ENCODE assay signal across 1 cellular context in the genomic region with DNA sequence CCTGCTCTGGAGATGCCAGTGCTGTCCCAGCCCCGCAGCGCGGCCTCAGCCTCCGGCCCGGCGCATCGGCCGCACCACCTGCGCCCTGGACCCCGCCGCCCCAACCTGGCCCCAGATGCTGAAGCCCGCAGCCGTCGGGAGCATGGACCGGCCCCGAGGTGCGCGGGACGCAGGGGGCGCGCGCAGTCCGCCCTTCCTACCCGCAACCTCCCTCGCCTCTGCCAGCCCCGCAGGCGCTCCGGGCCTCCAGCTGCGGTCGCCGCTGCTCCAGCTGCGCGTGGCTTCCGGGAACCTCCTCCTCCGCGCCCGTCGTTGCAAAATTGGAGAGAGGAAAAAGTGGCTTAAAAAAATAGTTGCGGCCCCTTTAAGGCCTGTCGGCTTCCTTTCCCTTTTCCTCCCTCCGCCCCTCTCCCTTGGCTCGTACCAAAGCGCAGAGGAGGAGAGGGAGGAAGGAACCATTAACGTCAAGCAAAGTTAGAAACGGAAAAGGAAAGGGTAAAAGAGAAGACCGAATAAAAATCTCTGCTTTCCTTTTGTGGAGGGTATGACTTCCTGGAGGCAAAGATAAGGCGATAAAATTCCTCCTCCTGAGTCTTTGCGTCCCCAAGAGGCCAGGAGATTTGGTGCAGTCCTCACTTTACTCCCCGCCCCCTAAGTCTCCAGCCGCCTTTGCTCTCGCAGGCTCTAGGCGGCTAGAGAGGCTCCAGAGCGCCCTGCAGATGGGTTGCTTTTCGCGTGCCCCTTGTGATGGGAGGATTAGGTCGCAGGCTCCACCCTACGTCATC.
A peak's percentile ranks its signal among the peaks of the same experiment; 100 is the strongest.
TF ChIP-seq lines count a peak whose summit lies in the region.

A gene with protein sequence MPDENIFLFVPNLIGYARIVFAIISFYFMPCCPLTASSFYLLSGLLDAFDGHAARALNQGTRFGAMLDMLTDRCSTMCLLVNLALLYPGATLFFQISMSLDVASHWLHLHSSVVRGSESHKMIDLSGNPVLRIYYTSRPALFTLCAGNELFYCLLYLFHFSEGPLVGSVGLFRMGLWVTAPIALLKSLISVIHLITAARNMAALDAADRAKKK (minus strand): TSS at position 343 of the 785 bp plus-strand sequence. CDS start 369 bp downstream, outside the sequence.

TF ChIP-seq in WTC11, 78 proteins besides CTCF, POLR2A, EP300 and RAD21 (continued from another document and continues in another):
- TF ChIP-seq, protein P1, sequence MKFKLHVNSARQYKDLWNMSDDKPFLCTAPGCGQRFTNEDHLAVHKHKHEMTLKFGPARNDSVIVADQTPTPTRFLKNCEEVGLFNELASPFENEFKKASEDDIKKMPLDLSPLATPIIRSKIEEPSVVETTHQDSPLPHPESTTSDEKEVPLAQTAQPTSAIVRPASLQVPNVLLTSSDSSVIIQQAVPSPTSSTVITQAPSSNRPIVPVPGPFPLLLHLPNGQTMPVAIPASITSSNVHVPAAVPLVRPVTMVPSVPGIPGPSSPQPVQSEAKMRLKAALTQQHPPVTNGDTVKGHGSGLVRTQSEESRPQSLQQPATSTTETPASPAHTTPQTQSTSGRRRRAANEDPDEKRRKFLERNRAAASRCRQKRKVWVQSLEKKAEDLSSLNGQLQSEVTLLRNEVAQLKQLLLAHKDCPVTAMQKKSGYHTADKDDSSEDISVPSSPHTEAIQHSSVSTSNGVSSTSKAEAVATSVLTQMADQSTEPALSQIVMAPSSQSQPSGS (CRISPR knock-in tag; IDR thresholded peaks at IDR 0.05; ENCODE audit: borderline replicate concordance, low read depth) = no peak
- TF ChIP-seq FOXJ3 (CRISPR knock-in tag; IDR thresholded peaks at IDR 0.05; ENCODE audit: borderline replicate concordance) (no peak), ZBTB21 (CRISPR knock-in tag; IDR thresholded peaks at IDR 0.05; ENCODE audit: borderline replicate concordance) (no peak), SMAD3 (CRISPR knock-in tag; IDR thresholded peaks at IDR 0.05; ENCODE audit: borderline replicate concordance) (no peak), ZNF671 (CRISPR knock-in tag; IDR thresholded peaks at IDR 0.05) (no peak), ZNF138 (CRISPR knock-in tag; conservative IDR thresholded peaks at IDR 0.05) (no peak), NR3C1 (CRISPR knock-in tag; conservative IDR thresholded peaks at IDR 0.05; ENCODE audit: low read depth) (no peak), ZNF232 (CRISPR knock-in tag; IDR thresholded peaks at IDR 0.05) (no peak), ELF4 (CRISPR knock-in tag; IDR thresholded peaks at IDR 0.05; ENCODE audit: low read depth) (no peak), TEAD1 (CRISPR knock-in tag; IDR thresholded peaks at IDR 0.05) (peak; percentile 12; the same call in 1 of the 2 replicates), CREB1 (CRISPR knock-in tag; IDR thresholded peaks at IDR 0.05) (no peak; the same call in 1 of the 2 replicates), SMAD4 (CRISPR knock-in tag; IDR thresholded peaks at IDR 0.05) (no peak), ZNF219 (CRISPR knock-in tag; IDR thresholded peaks at IDR 0.05; ENCODE audit: borderline replicate concordance) (no peak), NFYB (CRISPR knock-in tag; conservative IDR thresholded peaks at IDR 0.05; ENCODE audit: low read depth) (no peak), ZNF396 (CRISPR knock-in tag; IDR thresholded peaks at IDR 0.05; ENCODE audit: borderline replicate concordance) (no peak), MXD4 (CRISPR knock-in tag; IDR thresholded peaks at IDR 0.05; ENCODE audit: borderline replicate concordance) (no peak), ZNF263 (CRISPR knock-in tag; IDR thresholded peaks at IDR 0.05; ENCODE audit: low read depth) (no peak), CBFB (CRISPR knock-in tag; IDR thresholded peaks at IDR 0.05; ENCODE audit: low read depth) (peak; percentile 62; the same call in 1 of the 2 replicates), FOXP1 (CRISPR knock-in tag; IDR thresholded peaks at IDR 0.05; ENCODE audit: borderline replicate concordance) (peak; percentile 66; the same call in 1 of the 2 replicates), JUN (CRISPR knock-in tag; IDR thresholded peaks at IDR 0.05) (peak; percentile 70; the same call in 1 of the 2 replicates), JAZF1 (CRISPR knock-in tag; IDR thresholded peaks at IDR 0.05) (no peak), GRHL2 (CRISPR knock-in tag; IDR thresholded peaks at IDR 0.05; ENCODE audit: insufficient replicate concordance, severe bottlenecking) (no peak), GABPB1 (CRISPR knock-in tag; IDR thresholded peaks at IDR 0.05) (peak; percentile 65; the same call in 1 of the 2 replicates)
- TF ChIP-seq, protein P2, sequence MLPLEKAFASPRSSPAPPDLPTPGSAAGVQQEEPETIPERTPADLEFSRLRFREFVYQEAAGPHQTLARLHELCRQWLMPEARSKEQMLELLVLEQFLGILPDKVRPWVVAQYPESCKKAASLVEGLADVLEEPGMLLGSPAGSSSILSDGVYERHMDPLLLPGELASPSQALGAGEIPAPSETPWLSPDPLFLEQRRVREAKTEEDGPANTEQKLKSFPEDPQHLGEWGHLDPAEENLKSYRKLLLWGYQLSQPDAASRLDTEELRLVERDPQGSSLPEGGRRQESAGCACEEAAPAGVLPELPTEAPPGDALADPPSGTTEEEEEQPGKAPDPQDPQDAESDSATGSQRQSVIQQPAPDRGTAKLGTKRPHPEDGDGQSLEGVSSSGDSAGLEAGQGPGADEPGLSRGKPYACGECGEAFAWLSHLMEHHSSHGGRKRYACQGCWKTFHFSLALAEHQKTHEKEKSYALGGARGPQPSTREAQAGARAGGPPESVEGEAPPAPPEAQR (CRISPR knock-in tag; IDR thresholded peaks at IDR 0.05) = no peak
- TF ChIP-seq, protein P3, sequence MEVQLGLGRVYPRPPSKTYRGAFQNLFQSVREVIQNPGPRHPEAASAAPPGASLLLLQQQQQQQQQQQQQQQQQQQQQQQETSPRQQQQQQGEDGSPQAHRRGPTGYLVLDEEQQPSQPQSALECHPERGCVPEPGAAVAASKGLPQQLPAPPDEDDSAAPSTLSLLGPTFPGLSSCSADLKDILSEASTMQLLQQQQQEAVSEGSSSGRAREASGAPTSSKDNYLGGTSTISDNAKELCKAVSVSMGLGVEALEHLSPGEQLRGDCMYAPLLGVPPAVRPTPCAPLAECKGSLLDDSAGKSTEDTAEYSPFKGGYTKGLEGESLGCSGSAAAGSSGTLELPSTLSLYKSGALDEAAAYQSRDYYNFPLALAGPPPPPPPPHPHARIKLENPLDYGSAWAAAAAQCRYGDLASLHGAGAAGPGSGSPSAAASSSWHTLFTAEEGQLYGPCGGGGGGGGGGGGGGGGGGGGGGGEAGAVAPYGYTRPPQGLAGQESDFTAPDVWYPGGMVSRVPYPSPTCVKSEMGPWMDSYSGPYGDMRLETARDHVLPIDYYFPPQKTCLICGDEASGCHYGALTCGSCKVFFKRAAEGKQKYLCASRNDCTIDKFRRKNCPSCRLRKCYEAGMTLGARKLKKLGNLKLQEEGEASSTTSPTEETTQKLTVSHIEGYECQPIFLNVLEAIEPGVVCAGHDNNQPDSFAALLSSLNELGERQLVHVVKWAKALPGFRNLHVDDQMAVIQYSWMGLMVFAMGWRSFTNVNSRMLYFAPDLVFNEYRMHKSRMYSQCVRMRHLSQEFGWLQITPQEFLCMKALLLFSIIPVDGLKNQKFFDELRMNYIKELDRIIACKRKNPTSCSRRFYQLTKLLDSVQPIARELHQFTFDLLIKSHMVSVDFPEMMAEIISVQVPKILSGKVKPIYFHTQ (CRISPR knock-in tag; IDR thresholded peaks at IDR 0.05) = no peak
- TF ChIP-seq, protein P4, sequence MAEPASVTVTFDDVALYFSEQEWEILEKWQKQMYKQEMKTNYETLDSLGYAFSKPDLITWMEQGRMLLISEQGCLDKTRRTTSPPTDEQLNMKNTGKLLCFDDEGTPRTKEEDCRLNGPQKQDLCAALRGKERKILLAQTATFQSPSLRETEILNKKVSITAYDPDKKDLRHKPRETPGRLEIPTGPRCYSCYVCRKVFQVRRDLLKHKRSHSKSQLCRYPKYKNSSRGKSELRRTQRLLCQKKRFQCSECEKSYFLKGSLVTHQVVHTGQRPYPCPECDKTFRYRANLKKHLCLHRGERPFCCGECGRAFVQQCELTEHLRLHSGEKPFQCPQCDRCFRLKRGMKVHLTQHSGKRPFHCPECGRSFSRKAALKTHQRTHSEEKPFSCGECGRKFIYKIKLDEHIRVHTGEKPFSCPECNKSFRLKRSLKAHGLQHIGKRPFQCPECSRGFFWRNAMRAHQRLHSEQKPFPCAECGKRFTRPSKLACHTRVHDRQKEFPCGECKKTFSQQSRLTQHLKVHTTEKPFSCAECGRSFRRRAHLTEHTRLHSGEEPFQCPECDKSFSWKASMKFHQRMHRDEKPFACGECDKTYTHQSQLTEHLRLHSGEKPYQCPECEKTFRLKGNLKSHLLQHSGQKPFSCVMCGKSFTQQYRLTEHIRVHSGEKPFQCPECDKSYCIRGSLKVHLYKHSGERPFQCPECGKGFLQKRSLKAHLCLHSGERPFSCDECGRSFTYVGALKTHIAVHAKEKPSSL (CRISPR knock-in tag; conservative IDR thresholded peaks at IDR 0.05) = no peak
- TF ChIP-seq, protein P5, sequence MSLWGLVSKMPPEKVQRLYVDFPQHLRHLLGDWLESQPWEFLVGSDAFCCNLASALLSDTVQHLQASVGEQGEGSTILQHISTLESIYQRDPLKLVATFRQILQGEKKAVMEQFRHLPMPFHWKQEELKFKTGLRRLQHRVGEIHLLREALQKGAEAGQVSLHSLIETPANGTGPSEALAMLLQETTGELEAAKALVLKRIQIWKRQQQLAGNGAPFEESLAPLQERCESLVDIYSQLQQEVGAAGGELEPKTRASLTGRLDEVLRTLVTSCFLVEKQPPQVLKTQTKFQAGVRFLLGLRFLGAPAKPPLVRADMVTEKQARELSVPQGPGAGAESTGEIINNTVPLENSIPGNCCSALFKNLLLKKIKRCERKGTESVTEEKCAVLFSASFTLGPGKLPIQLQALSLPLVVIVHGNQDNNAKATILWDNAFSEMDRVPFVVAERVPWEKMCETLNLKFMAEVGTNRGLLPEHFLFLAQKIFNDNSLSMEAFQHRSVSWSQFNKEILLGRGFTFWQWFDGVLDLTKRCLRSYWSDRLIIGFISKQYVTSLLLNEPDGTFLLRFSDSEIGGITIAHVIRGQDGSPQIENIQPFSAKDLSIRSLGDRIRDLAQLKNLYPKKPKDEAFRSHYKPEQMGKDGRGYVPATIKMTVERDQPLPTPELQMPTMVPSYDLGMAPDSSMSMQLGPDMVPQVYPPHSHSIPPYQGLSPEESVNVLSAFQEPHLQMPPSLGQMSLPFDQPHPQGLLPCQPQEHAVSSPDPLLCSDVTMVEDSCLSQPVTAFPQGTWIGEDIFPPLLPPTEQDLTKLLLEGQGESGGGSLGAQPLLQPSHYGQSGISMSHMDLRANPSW (CRISPR knock-in tag; conservative IDR thresholded peaks at IDR 0.05; ENCODE audit: low read depth) = no peak
- TF ChIP-seq, protein P6, sequence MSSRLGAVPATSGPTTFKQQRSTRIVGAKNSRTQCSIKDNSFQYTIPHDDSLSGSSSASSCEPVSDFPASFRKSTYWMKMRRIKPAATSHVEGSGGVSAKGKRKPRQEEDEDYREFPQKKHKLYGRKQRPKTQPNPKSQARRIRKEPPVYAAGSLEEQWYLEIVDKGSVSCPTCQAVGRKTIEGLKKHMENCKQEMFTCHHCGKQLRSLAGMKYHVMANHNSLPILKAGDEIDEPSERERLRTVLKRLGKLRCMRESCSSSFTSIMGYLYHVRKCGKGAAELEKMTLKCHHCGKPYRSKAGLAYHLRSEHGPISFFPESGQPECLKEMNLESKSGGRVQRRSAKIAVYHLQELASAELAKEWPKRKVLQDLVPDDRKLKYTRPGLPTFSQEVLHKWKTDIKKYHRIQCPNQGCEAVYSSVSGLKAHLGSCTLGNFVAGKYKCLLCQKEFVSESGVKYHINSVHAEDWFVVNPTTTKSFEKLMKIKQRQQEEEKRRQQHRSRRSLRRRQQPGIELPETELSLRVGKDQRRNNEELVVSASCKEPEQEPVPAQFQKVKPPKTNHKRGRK (CRISPR knock-in tag; IDR thresholded peaks at IDR 0.05; ENCODE audit: borderline replicate concordance) = no peak
- TF ChIP-seq, protein P7, sequence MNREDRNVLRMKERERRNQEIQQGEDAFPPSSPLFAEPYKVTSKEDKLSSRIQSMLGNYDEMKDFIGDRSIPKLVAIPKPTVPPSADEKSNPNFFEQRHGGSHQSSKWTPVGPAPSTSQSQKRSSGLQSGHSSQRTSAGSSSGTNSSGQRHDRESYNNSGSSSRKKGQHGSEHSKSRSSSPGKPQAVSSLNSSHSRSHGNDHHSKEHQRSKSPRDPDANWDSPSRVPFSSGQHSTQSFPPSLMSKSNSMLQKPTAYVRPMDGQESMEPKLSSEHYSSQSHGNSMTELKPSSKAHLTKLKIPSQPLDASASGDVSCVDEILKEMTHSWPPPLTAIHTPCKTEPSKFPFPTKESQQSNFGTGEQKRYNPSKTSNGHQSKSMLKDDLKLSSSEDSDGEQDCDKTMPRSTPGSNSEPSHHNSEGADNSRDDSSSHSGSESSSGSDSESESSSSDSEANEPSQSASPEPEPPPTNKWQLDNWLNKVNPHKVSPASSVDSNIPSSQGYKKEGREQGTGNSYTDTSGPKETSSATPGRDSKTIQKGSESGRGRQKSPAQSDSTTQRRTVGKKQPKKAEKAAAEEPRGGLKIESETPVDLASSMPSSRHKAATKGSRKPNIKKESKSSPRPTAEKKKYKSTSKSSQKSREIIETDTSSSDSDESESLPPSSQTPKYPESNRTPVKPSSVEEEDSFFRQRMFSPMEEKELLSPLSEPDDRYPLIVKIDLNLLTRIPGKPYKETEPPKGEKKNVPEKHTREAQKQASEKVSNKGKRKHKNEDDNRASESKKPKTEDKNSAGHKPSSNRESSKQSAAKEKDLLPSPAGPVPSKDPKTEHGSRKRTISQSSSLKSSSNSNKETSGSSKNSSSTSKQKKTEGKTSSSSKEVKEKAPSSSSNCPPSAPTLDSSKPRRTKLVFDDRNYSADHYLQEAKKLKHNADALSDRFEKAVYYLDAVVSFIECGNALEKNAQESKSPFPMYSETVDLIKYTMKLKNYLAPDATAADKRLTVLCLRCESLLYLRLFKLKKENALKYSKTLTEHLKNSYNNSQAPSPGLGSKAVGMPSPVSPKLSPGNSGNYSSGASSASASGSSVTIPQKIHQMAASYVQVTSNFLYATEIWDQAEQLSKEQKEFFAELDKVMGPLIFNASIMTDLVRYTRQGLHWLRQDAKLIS (CRISPR knock-in tag; IDR thresholded peaks at IDR 0.05; ENCODE audit: borderline replicate concordance) = no peak
- TF ChIP-seq, protein P8, sequence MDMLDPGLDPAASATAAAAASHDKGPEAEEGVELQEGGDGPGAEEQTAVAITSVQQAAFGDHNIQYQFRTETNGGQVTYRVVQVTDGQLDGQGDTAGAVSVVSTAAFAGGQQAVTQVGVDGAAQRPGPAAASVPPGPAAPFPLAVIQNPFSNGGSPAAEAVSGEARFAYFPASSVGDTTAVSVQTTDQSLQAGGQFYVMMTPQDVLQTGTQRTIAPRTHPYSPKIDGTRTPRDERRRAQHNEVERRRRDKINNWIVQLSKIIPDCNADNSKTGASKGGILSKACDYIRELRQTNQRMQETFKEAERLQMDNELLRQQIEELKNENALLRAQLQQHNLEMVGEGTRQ (CRISPR knock-in tag; IDR thresholded peaks at IDR 0.05) = 0 out of 2 replicates have a peak, but pooled peaks have one; percentile 25
- TF ChIP-seq, protein P9, sequence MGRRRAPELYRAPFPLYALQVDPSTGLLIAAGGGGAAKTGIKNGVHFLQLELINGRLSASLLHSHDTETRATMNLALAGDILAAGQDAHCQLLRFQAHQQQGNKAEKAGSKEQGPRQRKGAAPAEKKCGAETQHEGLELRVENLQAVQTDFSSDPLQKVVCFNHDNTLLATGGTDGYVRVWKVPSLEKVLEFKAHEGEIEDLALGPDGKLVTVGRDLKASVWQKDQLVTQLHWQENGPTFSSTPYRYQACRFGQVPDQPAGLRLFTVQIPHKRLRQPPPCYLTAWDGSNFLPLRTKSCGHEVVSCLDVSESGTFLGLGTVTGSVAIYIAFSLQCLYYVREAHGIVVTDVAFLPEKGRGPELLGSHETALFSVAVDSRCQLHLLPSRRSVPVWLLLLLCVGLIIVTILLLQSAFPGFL (CRISPR knock-in tag; IDR thresholded peaks at IDR 0.05; ENCODE audit: borderline replicate concordance) = no peak
